7 cellular contexts compared by ENCODE assay signal in the genomic region with DNA sequence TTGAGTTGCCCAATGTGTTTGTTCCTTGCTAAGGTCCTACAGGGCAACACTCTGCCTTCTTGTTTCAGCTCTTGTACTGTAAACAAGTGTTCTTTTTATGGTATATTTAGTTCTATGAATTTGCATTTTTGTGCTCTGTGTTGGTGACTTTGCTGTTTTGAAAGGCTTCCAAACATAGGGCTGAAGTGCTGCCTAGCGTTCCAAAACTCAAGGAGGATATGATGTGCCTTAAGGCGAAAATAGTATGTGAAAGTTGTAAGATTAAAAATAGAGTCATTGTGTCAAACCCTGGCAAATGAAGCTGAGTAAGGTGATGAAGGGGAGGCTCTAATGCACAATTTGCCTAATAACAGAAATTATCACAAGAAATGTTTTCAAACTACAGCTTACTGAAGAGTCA.
"Had no signal": no experiment of that assay in that cellular context is flagged by ENCODE, and none has a peak within 500 bp of the region (broad histone marks: within the 10 kb centered on the region; RNA-seq: fewer than 3 reads in every experiment).

No MANE protein-coding gene starts in this region.

- H3K9me3 ChIP-seq: HAP-1 had no signal

- H3K4me3 Mint-ChIP-seq: HFFc6 had no signal

- ATAC-seq: HCT116, K562 had no signal

- H3K4me3 ChIP-seq: HAP-1, K562 had no signal

- H3K36me3 ChIP-seq: HAP-1 had no signal

- H3K27ac Mint-ChIP-seq: HFFc6 had no signal

- DNase-seq: GOT3, H7, HFFc6, IMR-90 had no signal

- H3K4me1 ChIP-seq: HAP-1 had no signal
